In genomic region chr7:77330169-77330882, GRCh38 we compare ENCODE assay signal across 8 cellular contexts.
A peak's percentile ranks its signal among the peaks of the same experiment; 100 is the strongest.
DNase-seq lines count a peak whose midpoint lies in the region; ATAC-seq and TF ChIP-seq lines count a peak whose summit lies in the region.

No MANE protein-coding gene starts in this region.

- 70 to 81% (median 72%) methylated on average over 6 of the region's 6 CpGs for whole genome bisulfite sequencing in stomach, 5 donors

- no TSS peak for BruUV-seq in MCF 10A (replicated peaks; lab: Mats Ljungman, UMichigan)

- DNase-seq in GM10266 (ENCODE audit: extremely low spot score) (peak; percentile 34), LHCN-M2 (ENCODE audit: low read depth) (peak; percentile 85), MCF 10A (ENCODE audit: unreplicated experiment) (peak; percentile 72), stomach (no peak), NCI-H1105 (lab: John Stamatoyannopoulos, UW) (no peak), cerebellar nuclear complex (lab: John Stamatoyannopoulos, UW) (no peak)
- no peak for DNase-seq in activated CD8-positive, alpha-beta memory T cell treated with anti-CD3 and anti-CD28 coated beads for 24 hours

- POLR2A ChIA-PET in MCF 10A (lab: Yijun Ruan, JAX) = interaction anchor here (0.6 kb wide), 1 partner anchor 137 kb away, joined by 4 read pairs; no protein-coding TSS in a partner anchor

- intact Hi-C loops in MCF 10A (cut with micrococcal nuclease) (loop anchor here (1.0 to 10.0 kb wide), 2 partner anchors 83 to 204 kb away; partner anchors contain the start of gene PTPN12), stomach (cut with DNase I; ENCODE audit: low total_unique reads) (no loop called here)

- H3K36me3 Mint-ChIP-seq in MCF 10A (ENCODE audit: insufficient read depth, unreplicated experiment) = no peaks in the 10 kb centered on the region

- peak overlapping the region in 4 of 5 donors; percentile 6 to 77 (median 68) for H3K27ac ChIP-seq in stomach

- TF ChIP-seq CTCF in GM10266 (IDR thresholded peaks at IDR 0.05; ENCODE audit: control insufficient read depth, insufficient read depth, low read depth, missing control alignments) (no peak), MCF 10A (IDR thresholded peaks at IDR 0.05; ENCODE audit: unreplicated experiment) (no peak), stomach (IDR thresholded peaks at IDR 0.05) (no peak)

- CTCF ChIA-PET in MCF 10A (lab: Yijun Ruan, JAX) = interaction anchor here (0.6 to 3.1 kb wide), 4 partner anchors 7 to 246 kb away, joined by 3 to 33 read pairs (median 6); no protein-coding TSS in a partner anchor

- no peak overlapping the region for H3K4me3 Mint-ChIP-seq in MCF 10A (ENCODE audit: unreplicated experiment)

- H3K27me3 ChIP-seq in stomach = no peaks in the 10 kb centered on the region

- peaks cover 0 to 6% (median 0%) of the 10 kb centered on the region in 4 donors for H3K36me3 ChIP-seq in stomach

- no peaks in the 10 kb centered on the region for H3K9me3 ChIP-seq in stomach

- peak; percentile 51 for ATAC-seq in GM21528 (IDR thresholded peaks at IDR 0.05; ENCODE audit: low FRiP score, unreplicated experiment)

- H3K4me3 ChIP-seq in stomach = no peak overlapping the region

- TF ChIP-seq EP300 in stomach (IDR thresholded peaks at IDR 0.05) = no peak

- H3K27ac Mint-ChIP-seq in MCF 10A (ENCODE audit: low read depth, unreplicated experiment) = peak overlapping the region; percentile 76

- TF ChIP-seq POLR2A in stomach (IDR thresholded peaks at IDR 0.05) = no peak

- H3K4me1 ChIP-seq in stomach = peaks cover 15 to 64% (median 34%) of the 10 kb centered on the region in 4 donors

- no peaks in the 10 kb centered on the region for H3K9me3 Mint-ChIP-seq in MCF 10A (ENCODE audit: unreplicated experiment)

- H3K27me3 Mint-ChIP-seq in MCF 10A (ENCODE audit: insufficient read depth, unreplicated experiment) = no peaks in the 10 kb centered on the region

- peaks cover 32% of the 10 kb centered on the region for H3K4me1 Mint-ChIP-seq in MCF 10A (ENCODE audit: insufficient read depth, unreplicated experiment)

Comparison
In these comparisons a context has a peak if more than half of its experiments do, and no peak if none do; other contexts are left out.
1. DNase-seq: peak in GM10266 (single experiment), LHCN-M2 (single experiment) and MCF 10A (single experiment); none in stomach (single experiment), NCI-H1105 (single experiment), cerebellar nuclear complex (0 of 2) and activated CD8-positive, alpha-beta memory T cell treated with anti-CD3 and anti-CD28 coated beads for 24 hours (single experiment).